In genomic region chr9:36840895-36841536, GRCh38 we compare ENCODE assay signal across 20 cellular contexts.
A peak's percentile ranks its signal among the peaks of the same experiment; 100 is the strongest.
DNase-seq lines count a peak whose midpoint lies in the region; ATAC-seq and TF ChIP-seq lines count a peak whose summit lies in the region.
"Had no signal": no experiment of that assay in that cellular context is flagged by ENCODE, and none has a peak within 500 bp of the region (broad histone marks: within the 10 kb centered on the region; RNA-seq: fewer than 3 reads in every experiment).

No MANE protein-coding gene starts in this region.

- H3K27ac ChIP-seq in trophoblast cell (ENCODE audit: low read depth, low read length) (no peak overlapping the region), right atrium auricular region (no peak overlapping the region)
- H3K27ac ChIP-seq: heart right ventricle, KMS-11, psoas muscle had no signal

- no peak overlapping the region for H2AFZ ChIP-seq in trophoblast cell (ENCODE audit: insufficient read depth, low read length, poor library complexity)

- H3K4me3 ChIP-seq in adipocyte (ENCODE audit: low read length): no peak overlapping the region
- no peak overlapping the region for H3K4me3 ChIP-seq in trophoblast cell (ENCODE audit: low read depth, low read length)
- no peak overlapping the region for H3K4me3 ChIP-seq in right atrium auricular region
- H3K4me3 ChIP-seq: heart right ventricle, psoas muscle had no signal

- no peak overlapping the region for H2BK12ac ChIP-seq in trophoblast cell (ENCODE audit: low read length)

- H3K4me2 ChIP-seq in trophoblast cell (ENCODE audit: low read length): no peak overlapping the region
- H3K4me2 ChIP-seq: KMS-11 had no signal

- H3K79me2 ChIP-seq in trophoblast cell (ENCODE audit: control insufficient read depth, insufficient read depth, low read length, poor library complexity): no peaks in the 10 kb centered on the region

- no peaks in the 10 kb centered on the region for H3K79me1 ChIP-seq in trophoblast cell (ENCODE audit: low read length)

- no peak overlapping the region for H3K4ac ChIP-seq in trophoblast cell (ENCODE audit: low read depth, low read length)

- no CpG with 5 or more reads among the region's 2 CpGs for WGBS in trophoblast cell (ENCODE audit: extremely low coverage, insufficient coverage, insufficient read length)

- no peak for ATAC-seq in GM21390 (IDR thresholded peaks at IDR 0.05; ENCODE audit: unreplicated experiment)
- ATAC-seq: heart right ventricle; psoas muscle; Right ventricle myocardium inferior; stimulated activated naive CD8-positive, alpha-beta T cell treated with anti-CD3 and anti-CD28 coated beads, Interleukin-15, amount 100 ng/mL, for 72 hours had no signal

- H3K4me1 ChIP-seq in adipocyte (ENCODE audit: control insufficient read depth, insufficient read depth, low read length) (peaks cover 25% of the 10 kb centered on the region), trophoblast cell (ENCODE audit: control insufficient read depth in 1 of 2, insufficient read depth in 2 of 2, low read length in 2 of 2) (no peaks in the 10 kb centered on the region), right atrium auricular region (no peaks in the 10 kb centered on the region)
- H3K4me1 ChIP-seq: heart right ventricle, psoas muscle had no signal

- no peak for TF ChIP-seq CTCF in right atrium auricular region (IDR thresholded peaks at IDR 0.05)

- DNase-seq in NCI-H187 treated with DMSO at 0.1 percent for 48 hours (lab: John Stamatoyannopoulos, UW) (peak; percentile 39), NCI-H187 (lab: John Stamatoyannopoulos, UW) (no peak), NCI-H146 (lab: John Stamatoyannopoulos, UW) (peak; percentile 84), adipocyte (ENCODE audit: low read depth) (peak; percentile 22), trophoblast cell (peak; percentile 95 to 97), middle frontal gyrus (ENCODE audit: extremely low spot score, low spot score) (no peak), right atrium auricular region (ENCODE audit: low spot score) (no peak)
- DNase-seq: 8988T; activated CD4-positive, CD25-positive, alpha-beta regulatory T cell; amniotic stem cell; C1 segment of cervical spinal cord; caudate nucleus; DMS153; heart right ventricle; stimulated activated CD4-positive, alpha-beta T cell treated with anti-CD3 and anti-CD28 coated beads, Interleukin-15, amount 100 ng/mL, for 24 hours; stimulated activated naive CD8-positive, alpha-beta T cell treated with anti-CD3 and anti-CD28 coated beads, Interleukin-15, amount 100 ng/mL, for 72 hours had no signal

- H2BK120ac ChIP-seq in trophoblast cell (ENCODE audit: insufficient read depth, low read length, poor library complexity): no peak overlapping the region

- H3K27me3 ChIP-seq in adipocyte (replicated peaks; ENCODE audit: control insufficient read depth, insufficient read depth, low read length) (peaks cover 61% of the 10 kb centered on the region), trophoblast cell (ENCODE audit: insufficient read depth, low read length) (no peaks in the 10 kb centered on the region), right atrium auricular region (no peaks in the 10 kb centered on the region)

- H3K36me3 ChIP-seq in adipocyte (ENCODE audit: control insufficient read depth, insufficient read depth, low read length, severe bottlenecking): no peaks in the 10 kb centered on the region
- H3K36me3 ChIP-seq in trophoblast cell (ENCODE audit: control insufficient read depth in 1 of 2, insufficient read depth in 2 of 2, low read length in 2 of 2): no peaks in the 10 kb centered on the region
- H3K36me3 ChIP-seq in right atrium auricular region: no peaks in the 10 kb centered on the region
- H3K36me3 ChIP-seq: heart right ventricle had no signal

- peak overlapping the region; percentile 6 for H3K9ac ChIP-seq in adipocyte (ENCODE audit: low read length)
- no peak overlapping the region for H3K9ac ChIP-seq in trophoblast cell (ENCODE audit: low read length)
- H3K9ac ChIP-seq: KMS-11 had no signal

- H4K8ac ChIP-seq in trophoblast cell (ENCODE audit: low read depth, low read length): no peak overlapping the region

- H3K18ac ChIP-seq in trophoblast cell (ENCODE audit: low read length): no peak overlapping the region

- H3K9me3 ChIP-seq in adipocyte (ENCODE audit: control insufficient read depth, low read length): no peaks in the 10 kb centered on the region
- no peaks in the 10 kb centered on the region for H3K9me3 ChIP-seq in trophoblast cell (ENCODE audit: insufficient read depth, low read depth, low read length)
- no peaks in the 10 kb centered on the region for H3K9me3 ChIP-seq in right atrium auricular region
- H3K9me3 ChIP-seq: heart right ventricle, psoas muscle had no signal

- H3K14ac ChIP-seq in trophoblast cell (ENCODE audit: low read length): no peak overlapping the region

- no peak overlapping the region for H4K91ac ChIP-seq in trophoblast cell (ENCODE audit: low read depth, low read length)

- H4K12ac ChIP-seq in trophoblast cell (ENCODE audit: low read depth, low read length): no peak overlapping the region

- no peak overlapping the region for H2BK5ac ChIP-seq in trophoblast cell (ENCODE audit: low read depth, low read length, poor library complexity)

- no peak overlapping the region for H2AK5ac ChIP-seq in trophoblast cell (ENCODE audit: low read length)

- no peak overlapping the region for H3K23ac ChIP-seq in trophoblast cell (ENCODE audit: low read length)

Comparison
In these comparisons a context has a peak if more than half of its experiments do, and no peak if none do; other contexts are left out.
1. DNase-seq: peak in NCI-H187 treated with DMSO at 0.1 percent for 48 hours (single experiment), NCI-H146 (single experiment), adipocyte (single experiment) and trophoblast cell (2 of 2); none in NCI-H187 (0 of 2), middle frontal gyrus (single experiment) and right atrium auricular region (single experiment).